Comparison of ENCODE assay signal across 1 cellular context in genomic region chr12:115437061-115437567, GRCh38.
TF ChIP-seq lines count a peak whose summit lies in the region.

No MANE protein-coding gene starts in this region.

TF ChIP-seq in HepG2, 621 proteins besides CTCF, POLR2A, EP300 and RAD21 (continued from another document and continues in another):
- TF ChIP-seq SNAPC4 (CRISPR knock-in tag; IDR thresholded peaks at IDR 0.05), result no peak
- TF ChIP-seq RFX3 (CRISPR knock-in tag; IDR thresholded peaks at IDR 0.05), result no peak
- TF ChIP-seq ZNF776 (CRISPR knock-in tag; IDR thresholded peaks at IDR 0.05), result no peak
- no peak for TF ChIP-seq GABPA (IDR thresholded peaks at IDR 0.05; ENCODE audit: low read depth, low read length)
- TF ChIP-seq GABPA (CRISPR knock-in tag; IDR thresholded peaks at IDR 0.05; ENCODE audit: low read depth), result no peak
- no peak for TF ChIP-seq FOXM1 (CRISPR knock-in tag; IDR thresholded peaks at IDR 0.05)
- TF ChIP-seq ZNF780A (CRISPR knock-in tag; IDR thresholded peaks at IDR 0.05), result no peak
- no peak for TF ChIP-seq ZNF660 (CRISPR knock-in tag; IDR thresholded peaks at IDR 0.05; ENCODE audit: borderline replicate concordance, low read depth)
- no peak for TF ChIP-seq ZBTB2 (CRISPR knock-in tag; IDR thresholded peaks at IDR 0.05; ENCODE audit: low read depth)
- no peak for TF ChIP-seq ZNF446 (CRISPR knock-in tag; IDR thresholded peaks at IDR 0.05)
- no peak for TF ChIP-seq CHCHD3 (CRISPR knock-in tag; IDR thresholded peaks at IDR 0.05)
- peak; percentile 94 for TF ChIP-seq ARID5B (CRISPR knock-in tag; IDR thresholded peaks at IDR 0.05)
- TF ChIP-seq HDAC6 (IDR thresholded peaks at IDR 0.05; ENCODE audit: low read depth, low read length), result no peak
- TF ChIP-seq ZNF30 (CRISPR knock-in tag; IDR thresholded peaks at IDR 0.05), result no peak
- no peak; the same call in 1 of the 2 replicates for TF ChIP-seq HOMEZ (CRISPR knock-in tag; IDR thresholded peaks at IDR 0.05; ENCODE audit: low read depth)
- TF ChIP-seq TARDBP (CRISPR knock-in tag; IDR thresholded peaks at IDR 0.05), result peak; percentile 39; the same call in 1 of the 2 replicates
- TF ChIP-seq SKI (IDR thresholded peaks at IDR 0.05; ENCODE audit: partially characterized antibody), result peak; percentile 38
- TF ChIP-seq MAF1 (CRISPR knock-in tag; IDR thresholded peaks at IDR 0.05; ENCODE audit: borderline replicate concordance), result no peak
- TF ChIP-seq SNAPC2 (CRISPR knock-in tag; IDR thresholded peaks at IDR 0.05), result no peak
- TF ChIP-seq BRCA1 (CRISPR knock-in tag; IDR thresholded peaks at IDR 0.05), result no peak
- TF ChIP-seq ZKSCAN5 (CRISPR knock-in tag; IDR thresholded peaks at IDR 0.05), result no peak
- TF ChIP-seq JUN (CRISPR knock-in tag; IDR thresholded peaks at IDR 0.05), result no peak
- TF ChIP-seq FOSL2 (CRISPR knock-in tag; IDR thresholded peaks at IDR 0.05), result peak; percentile 71
- TF ChIP-seq ZBTB1 (CRISPR knock-in tag; IDR thresholded peaks at IDR 0.05; ENCODE audit: borderline replicate concordance), result no peak
- TF ChIP-seq ELF3 (CRISPR knock-in tag; IDR thresholded peaks at IDR 0.05), result peak; percentile 92
- TF ChIP-seq ZNF639 (CRISPR knock-in tag; conservative IDR thresholded peaks at IDR 0.05), result no peak
- no peak for TF ChIP-seq ZNF530 (CRISPR knock-in tag; IDR thresholded peaks at IDR 0.05; ENCODE audit: low read depth)
- TF ChIP-seq STAT5B (CRISPR knock-in tag; IDR thresholded peaks at IDR 0.05), result no peak
- TF ChIP-seq CBX2 (IDR thresholded peaks at IDR 0.05; ENCODE audit: low read depth, low read length), result no peak
- TF ChIP-seq CBX2 (CRISPR knock-in tag; IDR thresholded peaks at IDR 0.05; ENCODE audit: low read depth), result no peak
- TF ChIP-seq ZNF235 (CRISPR knock-in tag; IDR thresholded peaks at IDR 0.05; ENCODE audit: borderline replicate concordance), result no peak
- TF ChIP-seq ARID4A (CRISPR knock-in tag; IDR thresholded peaks at IDR 0.05; ENCODE audit: borderline replicate concordance), result peak; percentile 17; the same call in 1 of the 2 replicates
- no peak for TF ChIP-seq ZNF234 (CRISPR knock-in tag; conservative IDR thresholded peaks at IDR 0.05)
- TF ChIP-seq ZNF20 (CRISPR knock-in tag; IDR thresholded peaks at IDR 0.05), result no peak
- no peak for TF ChIP-seq DNMT3B (CRISPR knock-in tag; conservative IDR thresholded peaks at IDR 0.05)
- TF ChIP-seq PAWR (CRISPR knock-in tag; IDR thresholded peaks at IDR 0.05; ENCODE audit: borderline replicate concordance), result no peak
- no peak for TF ChIP-seq TBP (CRISPR knock-in tag; IDR thresholded peaks at IDR 0.05)
- peak; percentile 51; the same call in 1 of the 2 replicates for TF ChIP-seq AHDC1 (CRISPR knock-in tag; IDR thresholded peaks at IDR 0.05; ENCODE audit: borderline replicate concordance)
- no peak for TF ChIP-seq ZNF569 (CRISPR knock-in tag; IDR thresholded peaks at IDR 0.05; ENCODE audit: borderline replicate concordance)
- no peak for TF ChIP-seq PHF8 (CRISPR knock-in tag; IDR thresholded peaks at IDR 0.05)
